In genomic region chr17:80926601-80927250, GRCh38 we compare ENCODE assay signal across 26 cellular contexts.
DNase-seq lines count a peak whose midpoint lies in the region; ATAC-seq and TF ChIP-seq lines count a peak whose summit lies in the region.
"Had no signal": no experiment of that assay in that cellular context is flagged by ENCODE, and none has a peak within 500 bp of the region (broad histone marks: within the 10 kb centered on the region; RNA-seq: fewer than 3 reads in every experiment).

No MANE protein-coding gene starts in this region.

- POLR2A ChIA-PET in OCI-LY7 (lab: Charles Lee) = no interaction called here

- H3K4me3 ChIP-seq in BE2C (ENCODE audit: low read depth, low read length) (no peak overlapping the region), OCI-LY7 (ENCODE audit: low read depth, low read length, poor library complexity, severe bottlenecking) (no peak overlapping the region), endodermal cell (ENCODE audit: low read length) (no peak overlapping the region), neural progenitor cell (no peak overlapping the region), prostate gland (no peak overlapping the region)
- H3K4me3 ChIP-seq: lung, SK-N-MC, tibial artery had no signal

- no peak for TF ChIP-seq POLR2A in prostate gland (IDR thresholded peaks at IDR 0.05)

- H3K9me2 ChIP-seq in OCI-LY7 (ENCODE audit: insufficient read depth, low read length) = no peaks in the 10 kb centered on the region

- WGBS in endodermal cell (ENCODE audit: insufficient coverage in 1 of 2, insufficient read length in 1 of 2), 2 experiments = 71 to 81% methylated on average over 14 to 15 of the region's 15 CpGs
- WGBS in prostate gland = 81% methylated on average over 15 of the region's 15 CpGs

- H3F3A ChIP-seq in neural progenitor cell (ENCODE audit: low read depth) = peaks cover 28% of the 10 kb centered on the region

- H3K9me3 ChIP-seq in BE2C (no peaks in the 10 kb centered on the region), OCI-LY7 (ENCODE audit: low read length) (no peaks in the 10 kb centered on the region), endodermal cell (ENCODE audit: control insufficient read depth, low read length) (no peaks in the 10 kb centered on the region), neural progenitor cell (ENCODE audit: low read depth) (no peaks in the 10 kb centered on the region), prostate gland (no peaks in the 10 kb centered on the region)
- H3K9me3 ChIP-seq: tibial artery had no signal

- H3K79me2 ChIP-seq in OCI-LY7 (ENCODE audit: insufficient read depth, low read depth, low read length) (no peaks in the 10 kb centered on the region), neural progenitor cell (ENCODE audit: low read depth) (no peaks in the 10 kb centered on the region)

- no peak overlapping the region for H3K27ac Mint-ChIP-seq in endodermal cell
- H3K27ac Mint-ChIP-seq in neural progenitor cell = peak overlapping the region; percentile 47
- no peak overlapping the region for H3K27ac Mint-ChIP-seq in natural killer cell
- H3K27ac Mint-ChIP-seq: activated naive CD8-positive, alpha-beta T cell treated with anti-CD3 and anti-CD28 coated beads, Interleukin-2, amount 50 U/mL, for 24 hours; progenitor cell of endocrine pancreas; stimulated activated naive CD8-positive, alpha-beta T cell treated with anti-CD3 and anti-CD28 coated beads, Interleukin-15, amount 100 ng/mL, for 72 hours; T-helper 17 cell had no signal

- no peak overlapping the region for H3K9ac ChIP-seq in endodermal cell (ENCODE audit: extremely low read depth, low read length, poor library complexity, severe bottlenecking)
- no peak overlapping the region for H3K9ac ChIP-seq in neural progenitor cell

- TF ChIP-seq CTCF in BE2C (IDR thresholded peaks at IDR 0.05; ENCODE audit: low read depth, low read length) = peak; percentile 20
- no peak for TF ChIP-seq CTCF in OCI-LY7 (conservative IDR thresholded peaks at IDR 0.05; ENCODE audit: low read length)
- TF ChIP-seq CTCF in endodermal cell (conservative IDR thresholded peaks at IDR 0.05) = peak; percentile 29
- no peak for TF ChIP-seq CTCF in neural progenitor cell (IDR thresholded peaks at IDR 0.05)
- no peak for TF ChIP-seq CTCF in natural killer cell (IDR thresholded peaks at IDR 0.05)
- TF ChIP-seq CTCF in prostate gland (IDR thresholded peaks at IDR 0.05) = no peak

- H2AFZ ChIP-seq in OCI-LY7 (ENCODE audit: low read length) (no peak overlapping the region), neural progenitor cell (replicated peaks) (no peak overlapping the region)

- H3K27me3 ChIP-seq in BE2C = no peaks in the 10 kb centered on the region
- H3K27me3 ChIP-seq in endodermal cell (ENCODE audit: control insufficient read depth, insufficient read depth, low read length, poor library complexity, severe bottlenecking) = peaks cover 25% of the 10 kb centered on the region
- peaks cover 63% of the 10 kb centered on the region for H3K27me3 ChIP-seq in neural progenitor cell
- no peaks in the 10 kb centered on the region for H3K27me3 ChIP-seq in prostate gland (replicated peaks; ENCODE audit: insufficient read depth)
- H3K27me3 ChIP-seq: tibial artery had no signal

- H3K4me1 Mint-ChIP-seq in endodermal cell (peaks cover 21% of the 10 kb centered on the region), neural progenitor cell (peaks cover 42% of the 10 kb centered on the region), natural killer cell (no peaks in the 10 kb centered on the region)
- H3K4me1 Mint-ChIP-seq: activated naive CD8-positive, alpha-beta T cell treated with anti-CD3 and anti-CD28 coated beads, Interleukin-2, amount 50 U/mL, for 24 hours; central memory CD8-positive, alpha-beta T cell; stimulated activated naive CD8-positive, alpha-beta T cell treated with anti-CD3 and anti-CD28 coated beads, Interleukin-15, amount 100 ng/mL, for 72 hours had no signal

- H3K36me3 ChIP-seq in BE2C (peaks cover 37% of the 10 kb centered on the region), OCI-LY7 (ENCODE audit: insufficient read depth, low read length) (peaks cover 36% of the 10 kb centered on the region; the same call in 1 of the 2 replicates), endodermal cell (ENCODE audit: control insufficient read depth, insufficient read depth, low read length) (peaks cover 29% of the 10 kb centered on the region), neural progenitor cell (no peaks in the 10 kb centered on the region), prostate gland (peaks cover 0 to 10% of the 10 kb centered on the region in 2 donors)

- ATAC-seq in natural killer cell = no peak
- ATAC-seq in GM18873 (IDR thresholded peaks at IDR 0.05; ENCODE audit: low FRiP score, unreplicated experiment) = no peak
- ATAC-seq: activated naive CD8-positive, alpha-beta T cell treated with anti-CD3 and anti-CD28 coated beads, Interleukin-2, amount 50 U/mL, for 24 hours; stimulated activated naive CD8-positive, alpha-beta T cell treated with anti-CD3 and anti-CD28 coated beads, Interleukin-15, amount 100 ng/mL, for 72 hours; T-helper 17 cell had no signal

- intact Hi-C loops in OCI-LY7 (cut with micrococcal nuclease; ENCODE audit: unreplicated experiment) = no loop called here
- intact Hi-C loops in natural killer cell (cut with micrococcal nuclease) = no loop called here
- intact Hi-C loops in prostate gland (cut with DNase I) = no loop called here

- H3K27me3 Mint-ChIP-seq in endodermal cell (ENCODE audit: insufficient read depth) (peaks cover 28% of the 10 kb centered on the region), neural progenitor cell (ENCODE audit: insufficient read depth, low read depth) (peaks cover 6% of the 10 kb centered on the region), natural killer cell (ENCODE audit: low read depth in 2 of 2) (no peaks in the 10 kb centered on the region)
- H3K27me3 Mint-ChIP-seq: activated naive CD8-positive, alpha-beta T cell treated with anti-CD3 and anti-CD28 coated beads, Interleukin-2, amount 50 U/mL, for 24 hours; central memory CD8-positive, alpha-beta T cell; progenitor cell of endocrine pancreas; stimulated activated naive CD8-positive, alpha-beta T cell treated with anti-CD3 and anti-CD28 coated beads, Interleukin-15, amount 100 ng/mL, for 72 hours; T-helper 17 cell had no signal

- no peaks in the 10 kb centered on the region for H3K9me3 Mint-ChIP-seq in endodermal cell
- H3K9me3 Mint-ChIP-seq in neural progenitor cell = no peaks in the 10 kb centered on the region
- H3K9me3 Mint-ChIP-seq in natural killer cell = no peaks in the 10 kb centered on the region
- H3K9me3 Mint-ChIP-seq: activated naive CD8-positive, alpha-beta T cell treated with anti-CD3 and anti-CD28 coated beads, Interleukin-2, amount 50 U/mL, for 24 hours; central memory CD8-positive, alpha-beta T cell; stimulated activated naive CD8-positive, alpha-beta T cell treated with anti-CD3 and anti-CD28 coated beads, Interleukin-15, amount 100 ng/mL, for 72 hours had no signal

- H3K4me2 ChIP-seq in OCI-LY7 (ENCODE audit: low read length) (no peak overlapping the region), neural progenitor cell (peak overlapping the region; percentile 24)

- H3K4me3 Mint-ChIP-seq in endodermal cell (no peak overlapping the region), neural progenitor cell (no peak overlapping the region), natural killer cell (no peak overlapping the region)
- H3K4me3 Mint-ChIP-seq: activated naive CD8-positive, alpha-beta T cell treated with anti-CD3 and anti-CD28 coated beads, Interleukin-2, amount 50 U/mL, for 24 hours; central memory CD8-positive, alpha-beta T cell; stimulated activated naive CD8-positive, alpha-beta T cell treated with anti-CD3 and anti-CD28 coated beads, Interleukin-15, amount 100 ng/mL, for 72 hours; T-helper 17 cell had no signal

- no peak overlapping the region for H3K27ac ChIP-seq in OCI-LY7 (ENCODE audit: low read depth, low read length, poor library complexity, severe bottlenecking)
- H3K27ac ChIP-seq in endodermal cell (ENCODE audit: low read depth, low read length) = no peak overlapping the region
- H3K27ac ChIP-seq in neural progenitor cell = no peak overlapping the region
- H3K27ac ChIP-seq in prostate gland = no peak overlapping the region
- H3K27ac ChIP-seq: epithelial cell of prostate, SK-N-MC had no signal

- H4K20me1 ChIP-seq in OCI-LY7 (ENCODE audit: insufficient read depth, low read length) = no peaks in the 10 kb centered on the region
- peaks cover 7% of the 10 kb centered on the region for H4K20me1 ChIP-seq in neural progenitor cell (ENCODE audit: low read depth)

- no peak for DNase-seq in BE2C
- DNase-seq in OCI-LY7 (ENCODE audit: low spot score) = no peak
- DNase-seq in endodermal cell = no peak
- DNase-seq in neural progenitor cell (ENCODE audit: low spot score) = peak; percentile 57
- DNase-seq in natural killer cell = no peak
- DNase-seq in prostate gland (ENCODE audit: low spot score) = no peak
- no peak for DNase-seq in NCI-H2171 treated with DMSO at 0.1 percent for 48 hours (lab: John Stamatoyannopoulos, UW)
- DNase-seq: activated naive CD8-positive, alpha-beta T cell treated with anti-CD3 and anti-CD28 coated beads, Interleukin-2, amount 50 U/mL, for 24 hours; activated T-cell treated with anti-CD3 and anti-CD28 coated beads, Interleukin-2, amount 50 U/mL, for 1 hour; COR-L47; DMS53; GDM1; glutamatergic neuron; Karpas-422; NCI-H1436 treated with DMSO at 0.1 percent for 48 hours; NCI-H2107; NCI-H446; stimulated activated naive CD8-positive, alpha-beta T cell treated with anti-CD3 and anti-CD28 coated beads, Interleukin-15, amount 100 ng/mL, for 72 hours; T-helper 17 cell had no signal

- CTCF ChIA-PET in OCI-LY7 (lab: Charles Lee; ENCODE audit: unreplicated experiment) = no interaction called here

- peaks cover 23% of the 10 kb centered on the region for H3K36me3 Mint-ChIP-seq in endodermal cell (ENCODE audit: low read depth)
- H3K36me3 Mint-ChIP-seq in neural progenitor cell = peaks cover 13% of the 10 kb centered on the region
- no peaks in the 10 kb centered on the region for H3K36me3 Mint-ChIP-seq in natural killer cell

- TSS peak; percentile 32 for BruUV-seq in OCI-LY7 (replicated peaks; lab: Mats Ljungman, UMichigan)

- no peaks in the 10 kb centered on the region for H3K4me1 ChIP-seq in BE2C
- H3K4me1 ChIP-seq in OCI-LY7 (ENCODE audit: insufficient read depth, low read length, poor library complexity, severe bottlenecking) = no peaks in the 10 kb centered on the region
- peaks cover 5% of the 10 kb centered on the region for H3K4me1 ChIP-seq in endodermal cell (ENCODE audit: control insufficient read depth, insufficient read depth, low read length)
- H3K4me1 ChIP-seq in neural progenitor cell = peaks cover 28% of the 10 kb centered on the region
- no peaks in the 10 kb centered on the region for H3K4me1 ChIP-seq in prostate gland (replicated peaks)

Comparison
In these comparisons a context has a peak if more than half of its experiments do, and no peak if none do; other contexts are left out.
1. CTCF ChIP-seq: peak in BE2C (single experiment) and endodermal cell (single experiment); none in OCI-LY7 (single experiment), neural progenitor cell (single experiment), natural killer cell (single experiment) and prostate gland (0 of 4).